18 cellular contexts compared by ENCODE assay signal in the genomic region with DNA sequence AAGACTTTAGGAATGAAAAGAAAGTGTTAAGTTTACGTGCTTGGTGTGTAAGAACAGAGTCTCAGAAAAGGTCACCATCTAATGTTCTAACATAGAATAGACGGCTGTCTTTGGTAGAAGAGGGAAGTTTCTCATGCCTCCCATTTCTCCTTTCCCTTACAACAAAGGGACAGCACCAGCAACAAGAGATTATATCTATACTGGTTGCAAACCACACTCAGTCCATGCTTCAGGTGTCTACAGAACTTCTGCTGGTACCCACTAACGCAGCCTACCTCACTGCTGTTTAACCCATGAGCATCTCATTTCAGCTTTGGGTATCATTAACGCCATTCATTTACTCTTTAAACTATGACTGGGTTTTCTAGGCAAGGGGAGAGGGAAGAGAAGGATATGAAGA.
"Had no signal": no experiment of that assay in that cellular context is flagged by ENCODE, and none has a peak within 500 bp of the region (broad histone marks: within the 10 kb centered on the region; RNA-seq: fewer than 3 reads in every experiment).

No MANE protein-coding gene starts in this region.

- H3K27me3 Mint-ChIP-seq: IgD-negative memory B cell had no signal

- DNase-seq: Kasumi-1, MM.1S, NCI-H1092 treated with DMSO at 0.1 percent for 48 hours, NCI-H1436, NCI-H187, NCI-H2029, NCI-H2081 treated with DMSO at 0.1 percent for 48 hours, NCI-H2171, NCI-H226, NCI-H446, NCI-H510A, NCI-H524 treated with DMSO at 0.1 percent for 48 hours, NCI-H69, NCI-H774, SHP77, SK-N-SH had no signal

- H3K27ac Mint-ChIP-seq: IgD-negative memory B cell had no signal

- H3K4me3 Mint-ChIP-seq: IgD-negative memory B cell had no signal

- ATAC-seq: K562 had no signal
